2 cellular contexts compared by ENCODE assay signal in genomic region chr21:36928960-36929359, GRCh38.
TF ChIP-seq lines count a peak whose summit lies in the region.

No MANE protein-coding gene starts in this region.

TF ChIP-seq in IMR-90, 13 proteins besides CTCF, POLR2A, EP300 and RAD21:
- TF ChIP-seq FOS (IDR thresholded peaks at IDR 0.05; ENCODE audit: low read depth, low read length) (no peak), CEBPB (IDR thresholded peaks at IDR 0.05; ENCODE audit: low read depth, low read length) (no peak), MAFK (IDR thresholded peaks at IDR 0.05; ENCODE audit: low read depth, low read length) (no peak), CHD1 (IDR thresholded peaks at IDR 0.05; ENCODE audit: low read depth, low read length) (no peak), ELK1 (IDR thresholded peaks at IDR 0.05; ENCODE audit: borderline replicate concordance, low read depth, low read length) (no peak), RCOR1 (IDR thresholded peaks at IDR 0.05; ENCODE audit: insufficient replicate concordance, low read length) (no peak), BHLHE40 (IDR thresholded peaks at IDR 0.05; ENCODE audit: low read depth, low read length) (no peak), MXI1 (IDR thresholded peaks at IDR 0.05; ENCODE audit: borderline replicate concordance, low read depth, low read length) (no peak), USF2 (IDR thresholded peaks at IDR 0.05; ENCODE audit: low read depth, low read length) (no peak), SMC3 (IDR thresholded peaks at IDR 0.05; ENCODE audit: low read depth, low read length) (no peak), NFE2L2 (IDR thresholded peaks at IDR 0.05; ENCODE audit: low read depth, low read length) (no peak), RFX5 (IDR thresholded peaks at IDR 0.05; ENCODE audit: low read depth, low read length) (no peak), MAZ (IDR thresholded peaks at IDR 0.05; ENCODE audit: borderline replicate concordance, low read depth, low read length) (no peak)

TF ChIP-seq in HepG2, 621 proteins besides CTCF, POLR2A, EP300 and RAD21:
- TF ChIP-seq HNF4A (CRISPR knock-in tag; IDR thresholded peaks at IDR 0.05) (0 out of 2 replicates have a peak, but pooled peaks have one; percentile 43), ZXDC (CRISPR knock-in tag; IDR thresholded peaks at IDR 0.05) (no peak)
